ENCODE assay signal across 8 cellular contexts in the genomic region with DNA sequence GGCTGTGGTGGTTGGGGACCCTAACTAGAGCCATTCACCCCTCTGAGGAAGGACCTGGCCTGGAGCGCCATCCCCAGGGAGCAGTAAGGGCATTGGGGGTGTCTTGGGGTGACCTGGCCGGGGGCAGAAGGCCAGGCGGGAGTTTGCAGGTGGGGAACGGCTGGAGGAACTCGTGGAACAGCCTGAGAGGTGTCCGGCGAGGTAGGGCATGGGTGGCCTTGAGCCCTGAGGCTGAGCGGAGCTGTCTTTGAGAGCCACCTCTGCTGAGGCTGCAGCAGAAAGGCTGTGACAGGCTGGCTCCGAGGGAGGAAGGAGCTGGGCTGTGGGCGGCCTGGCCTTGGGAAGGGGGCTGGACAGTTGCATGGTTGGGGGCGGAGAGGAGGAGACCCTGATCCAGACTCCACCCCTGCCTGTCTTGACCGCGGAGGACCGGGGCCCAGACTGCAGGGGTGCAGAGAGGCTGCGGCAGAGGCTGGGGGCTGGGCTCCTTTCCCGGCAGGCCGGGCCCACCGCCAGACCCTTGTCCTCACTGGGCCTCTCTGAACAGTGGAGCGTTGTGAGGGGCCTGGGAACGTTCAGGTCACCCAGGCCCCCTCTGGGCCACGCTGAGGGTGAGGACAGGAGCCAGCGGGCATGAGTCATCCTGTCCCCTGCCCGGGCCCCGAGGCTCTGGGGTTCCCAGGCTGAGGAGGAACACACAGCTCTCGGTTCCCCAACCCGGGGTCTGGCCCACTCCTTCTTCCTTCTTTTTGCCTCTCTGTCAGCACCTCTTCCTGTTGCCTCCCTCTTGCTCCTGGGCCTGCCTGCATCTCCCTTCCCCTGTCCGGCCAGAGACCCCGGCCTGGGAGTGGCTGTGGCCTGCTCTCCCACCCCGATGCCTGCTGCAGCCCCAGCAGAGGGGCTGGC. TPM values are rescaled to one million over a fixed set of nuclear protein-coding genes. Genes with fewer than 3 reads are reported as not detected.
DNase-seq lines count a peak whose midpoint lies in the region; ATAC-seq and TF ChIP-seq lines count a peak whose summit lies in the region.

No MANE protein-coding gene starts in this region.

- H3K9me3 Mint-ChIP-seq in activated CD4-positive, alpha-beta T cell treated with anti-CD3 and anti-CD28 coated beads for 36 hours (ENCODE audit: low read depth): no peaks in the 10 kb centered on the region
- no peaks in the 10 kb centered on the region for H3K9me3 Mint-ChIP-seq in activated naive CD8-positive, alpha-beta T cell (ENCODE audit: low read depth)

- H3K4me1 ChIP-seq in HUES48 (ENCODE audit: control insufficient read depth, insufficient read depth, low read length) (peaks cover 16% of the 10 kb centered on the region), heart right ventricle (peaks cover 61 to 99% (median 96%) of the 10 kb centered on the region in 9 donors), prostate gland (replicated peaks) (peaks cover 40% of the 10 kb centered on the region)

- WGBS in heart right ventricle, 2 donors: 11 to 17% methylated on average over 29 of the region's 29 CpGs
- 22% methylated on average over 24 of the region's 29 CpGs for WGBS in prostate gland

- H3K27ac ChIP-seq in HUES48 (ENCODE audit: low read depth, low read length) (peak overlapping the region; percentile 51), heart right ventricle (peak overlapping the region; percentile 52 to 96 (median 88)), prostate gland (peak overlapping the region; percentile 63 to 76)

- H3K4me3 Mint-ChIP-seq in activated CD4-positive, alpha-beta T cell treated with anti-CD3 and anti-CD28 coated beads for 36 hours: peak overlapping the region; percentile 33
- H3K4me3 Mint-ChIP-seq in activated naive CD8-positive, alpha-beta T cell: peak overlapping the region; percentile 38

- H3K27me3 Mint-ChIP-seq in activated CD4-positive, alpha-beta T cell treated with anti-CD3 and anti-CD28 coated beads for 36 hours: no peaks in the 10 kb centered on the region
- H3K27me3 Mint-ChIP-seq in activated naive CD8-positive, alpha-beta T cell: no peaks in the 10 kb centered on the region

- peak overlapping the region; percentile 63 for H3K27ac Mint-ChIP-seq in activated CD4-positive, alpha-beta T cell treated with anti-CD3 and anti-CD28 coated beads for 36 hours
- H3K27ac Mint-ChIP-seq in activated naive CD8-positive, alpha-beta T cell: peak overlapping the region; percentile 28

- H3K4me1 Mint-ChIP-seq in activated CD4-positive, alpha-beta T cell treated with anti-CD3 and anti-CD28 coated beads for 36 hours: peaks cover 43% of the 10 kb centered on the region
- H3K4me1 Mint-ChIP-seq in activated naive CD8-positive, alpha-beta T cell (ENCODE audit: low read depth): peaks cover 32% of the 10 kb centered on the region

- intact Hi-C loops in activated CD4-positive, alpha-beta T cell treated with anti-CD3 and anti-CD28 coated beads for 36 hours (cut with DNase I, micrococcal nuclease): no loop called here
- intact Hi-C loops in heart right ventricle (cut with DNase I) (loop anchor here in 2 of 10 donors (5.0 kb wide), 2 partner anchors 39 to 71 kb away; no protein-coding TSS in a partner anchor), prostate gland (cut with DNase I) (no loop called here)

- CTCF ChIA-PET in activated CD4-positive, alpha-beta T cell treated with anti-CD3 and anti-CD28 coated beads for 36 hours (lab: Charles Lee): interaction anchor here (0.6 to 1.0 kb wide), 2 partner anchors 20 to 37 kb away, joined by 3 read pairs; no protein-coding TSS in a partner anchor

- TF ChIP-seq POLR2A in prostate gland (IDR thresholded peaks at IDR 0.05): no peak

- POLR2A ChIA-PET in activated CD4-positive, alpha-beta T cell treated with anti-CD3 and anti-CD28 coated beads for 36 hours (lab: Charles Lee): no interaction called here

- ATAC-seq in activated CD4-positive, alpha-beta T cell treated with anti-CD3 and anti-CD28 coated beads for 36 hours: peak; percentile 45
- peak; percentile 63 to 78 (median 74) for ATAC-seq in heart right ventricle
- ATAC-seq in GM18873 (IDR thresholded peaks at IDR 0.05; ENCODE audit: low FRiP score, unreplicated experiment): no peak

- no peaks in the 10 kb centered on the region for H3K9me3 ChIP-seq in HUES48 (ENCODE audit: control insufficient read depth, insufficient read depth, low read length)
- no peaks in the 10 kb centered on the region for H3K9me3 ChIP-seq in heart right ventricle
- no peaks in the 10 kb centered on the region for H3K9me3 ChIP-seq in prostate gland

- H3K27me3 ChIP-seq in HUES48 (ENCODE audit: control insufficient read depth, insufficient read depth, low read length) (no peaks in the 10 kb centered on the region), heart right ventricle (no peaks in the 10 kb centered on the region), prostate gland (replicated peaks; ENCODE audit: insufficient read depth) (no peaks in the 10 kb centered on the region)

- H3K36me3 Mint-ChIP-seq in activated CD4-positive, alpha-beta T cell treated with anti-CD3 and anti-CD28 coated beads for 36 hours (ENCODE audit: low read depth): peaks cover 2% of the 10 kb centered on the region
- no peaks in the 10 kb centered on the region for H3K36me3 Mint-ChIP-seq in activated naive CD8-positive, alpha-beta T cell

- no peak overlapping the region for H3K4me3 ChIP-seq in HUES48 (ENCODE audit: low read depth, low read length)
- peak overlapping the region in 9 of 10 donors; percentile 8 to 57 (median 33) for H3K4me3 ChIP-seq in heart right ventricle
- H3K4me3 ChIP-seq in prostate gland: peak overlapping the region in 1 of 2 donors; percentile 3

- H3K9ac ChIP-seq in HUES48 (ENCODE audit: low read depth, low read length): no peak overlapping the region; the same call in none of the 2 replicates

- TF ChIP-seq CTCF in heart right ventricle (IDR thresholded peaks at IDR 0.05) (no peak), prostate gland (IDR thresholded peaks at IDR 0.05) (no peak)

- DNase-seq in activated CD4-positive, alpha-beta T cell treated with anti-CD3 and anti-CD28 coated beads for 36 hours: peak; percentile 70
- DNase-seq in activated CD4-positive, alpha-beta T cell treated with anti-CD3 and anti-CD28 coated beads, Interleukin-2, amount 50 U/mL, for 1 hour: no peak
- peak; percentile 82 to 89 for DNase-seq in heart right ventricle
- DNase-seq in prostate gland (ENCODE audit: low spot score): no peak
- no peak for DNase-seq in NCI-H524 treated with DMSO at 0.1 percent for 48 hours (lab: John Stamatoyannopoulos, UW)

- H3K36me3 ChIP-seq in HUES48 (ENCODE audit: control insufficient read depth, insufficient read depth, low read length): no peaks in the 10 kb centered on the region
- peaks cover 0 to 38% (median 0%) of the 10 kb centered on the region in 9 donors for H3K36me3 ChIP-seq in heart right ventricle
- no peaks in the 10 kb centered on the region for H3K36me3 ChIP-seq in prostate gland

RNA-seq across cellular contexts. Expression of gene SH3BP2, which starts 8.1 kb away (rescaled TPM):
- 10 to 100 TPM; 63.3 to 68.3 TPM for total RNA-seq in activated CD4-positive, alpha-beta T cell treated with anti-CD3 and anti-CD28 coated beads for 36 hours
- total RNA-seq in heart right ventricle (10 to 100 TPM; 10.4 to 36.9 (median 16.4) TPM), prostate gland (10 to 100 TPM; 24.3 to 41.3 TPM)
- polyA plus RNA-seq in heart right ventricle: 10 to 100 TPM; 12.3 to 47.7 TPM

RNA-seq across cellular contexts. Expression of gene ADD1, which starts 42.7 kb away (rescaled TPM):
- 100 to 1,000 TPM; 196 to 206 TPM for total RNA-seq in activated CD4-positive, alpha-beta T cell treated with anti-CD3 and anti-CD28 coated beads for 36 hours
- total RNA-seq in heart right ventricle (100 to 1,000 TPM; 188 to 289 (median 214) TPM), prostate gland (100 to 1,000 TPM; 164 to 321 TPM)
- 100 to 1,000 TPM; 163 to 448 TPM for polyA plus RNA-seq in heart right ventricle

RNA-seq across cellular contexts. Expression of gene TNIP2, which starts 44.8 kb away (rescaled TPM):
- 10 to 100 TPM; 50.6 to 59.4 TPM for total RNA-seq in activated CD4-positive, alpha-beta T cell treated with anti-CD3 and anti-CD28 coated beads for 36 hours
- 10 to 100 TPM; 12.6 to 33.7 (median 14.5) TPM for total RNA-seq in heart right ventricle
- polyA plus RNA-seq in heart right ventricle: 10 to 100 TPM; 25.8 to 33.6 TPM
- 10 to 100 TPM; 54.8 to 94.0 TPM for total RNA-seq in prostate gland

Comparison
In these comparisons a context has a peak if more than half of its experiments do, and no peak if none do; other contexts are left out.
1. DNase-seq: peak in activated CD4-positive, alpha-beta T cell treated with anti-CD3 and anti-CD28 coated beads for 36 hours (single experiment) and heart right ventricle (2 of 2); none in activated CD4-positive, alpha-beta T cell treated with anti-CD3 and anti-CD28 coated beads, Interleukin-2, amount 50 U/mL, for 1 hour (single experiment), prostate gland (single experiment) and NCI-H524 treated with DMSO at 0.1 percent for 48 hours (single experiment).
2. Peak in every context shown above with its lines, with median percentiles within 50 percentile points of each other: H3K27ac ChIP-seq.